Comparison of ENCODE assay signal across 1 cellular context in the genomic region with DNA sequence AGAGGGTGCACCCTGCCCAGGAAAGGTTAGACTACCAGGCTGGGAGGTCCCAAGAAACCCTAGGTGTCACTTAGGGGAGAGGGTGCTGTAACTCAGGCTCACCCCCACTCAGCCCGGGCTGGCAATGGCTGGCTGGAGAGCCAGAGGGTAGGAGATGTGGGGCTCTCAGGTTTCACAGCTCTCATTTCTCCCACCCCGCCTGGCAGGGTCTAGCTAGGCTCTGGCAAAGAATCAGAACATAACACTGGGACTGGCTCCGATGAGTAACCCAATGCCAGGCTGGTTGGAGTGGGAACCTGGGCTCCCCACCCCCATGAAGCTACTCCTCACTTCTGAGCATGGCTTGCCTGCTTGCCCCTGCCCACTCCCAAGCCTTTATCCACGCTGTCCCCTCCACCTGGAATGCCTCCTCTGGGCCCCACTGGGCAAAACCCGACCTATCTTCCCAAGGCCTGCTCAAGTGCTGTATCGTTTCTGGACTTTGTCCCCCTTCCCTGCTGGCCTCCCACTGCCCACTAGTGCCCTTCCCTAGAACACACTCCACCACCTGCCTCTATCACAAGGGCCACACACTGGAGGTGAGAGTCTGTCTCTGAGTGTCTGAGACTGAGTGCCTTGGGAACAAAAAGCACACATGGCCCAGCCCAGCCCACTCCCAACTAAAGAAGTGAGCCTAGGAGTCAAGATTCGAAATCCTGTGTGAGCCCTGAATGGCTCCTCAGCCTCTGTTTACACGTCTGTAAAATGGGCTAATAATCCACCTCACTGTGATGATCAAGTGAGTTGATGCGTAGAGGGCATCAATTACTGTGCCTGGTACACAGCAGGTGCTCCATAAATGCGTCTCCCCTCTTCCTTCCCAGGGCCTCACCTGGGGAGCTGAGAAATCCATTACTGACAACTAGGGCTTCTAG.
TF ChIP-seq lines count a peak whose summit lies in the region.

No MANE protein-coding gene starts in this region.

TF ChIP-seq in HepG2, 621 proteins besides CTCF, POLR2A, EP300 and RAD21:
- TF ChIP-seq ZNF160 (CRISPR knock-in tag; IDR thresholded peaks at IDR 0.05) (no peak), ZNF431 (CRISPR knock-in tag; IDR thresholded peaks at IDR 0.05; ENCODE audit: borderline replicate concordance, low read depth) (no peak), ZMYM3 (CRISPR knock-in tag; IDR thresholded peaks at IDR 0.05) (peak; percentile 72), ZNF629 (CRISPR knock-in tag; conservative IDR thresholded peaks at IDR 0.05) (peak; percentile 90), REL (CRISPR knock-in tag; conservative IDR thresholded peaks at IDR 0.05) (no peak), FOXC1 (CRISPR knock-in tag; IDR thresholded peaks at IDR 0.05; ENCODE audit: borderline replicate concordance) (no peak), PAWR (CRISPR knock-in tag; IDR thresholded peaks at IDR 0.05; ENCODE audit: borderline replicate concordance) (no peak), ZNF24 (IDR thresholded peaks at IDR 0.05) (no peak), ZSCAN31 (CRISPR knock-in tag; IDR thresholded peaks at IDR 0.05; ENCODE audit: low read depth) (no peak), NFYC (CRISPR knock-in tag; IDR thresholded peaks at IDR 0.05) (no peak), CHD2 (IDR thresholded peaks at IDR 0.05; ENCODE audit: low read depth, low read length) (no peak), CHD4 (IDR thresholded peaks at IDR 0.05; ENCODE audit: borderline replicate concordance, low read length) (0 out of 2 replicates have a peak, but pooled peaks have one; percentile 64), KDM1A (CRISPR knock-in tag; IDR thresholded peaks at IDR 0.05) (0 out of 2 replicates have a peak, but pooled peaks have one; percentile 46), HNF4A (CRISPR knock-in tag; IDR thresholded peaks at IDR 0.05) (peak; percentile 46)
- TF ChIP-seq, protein P1, sequence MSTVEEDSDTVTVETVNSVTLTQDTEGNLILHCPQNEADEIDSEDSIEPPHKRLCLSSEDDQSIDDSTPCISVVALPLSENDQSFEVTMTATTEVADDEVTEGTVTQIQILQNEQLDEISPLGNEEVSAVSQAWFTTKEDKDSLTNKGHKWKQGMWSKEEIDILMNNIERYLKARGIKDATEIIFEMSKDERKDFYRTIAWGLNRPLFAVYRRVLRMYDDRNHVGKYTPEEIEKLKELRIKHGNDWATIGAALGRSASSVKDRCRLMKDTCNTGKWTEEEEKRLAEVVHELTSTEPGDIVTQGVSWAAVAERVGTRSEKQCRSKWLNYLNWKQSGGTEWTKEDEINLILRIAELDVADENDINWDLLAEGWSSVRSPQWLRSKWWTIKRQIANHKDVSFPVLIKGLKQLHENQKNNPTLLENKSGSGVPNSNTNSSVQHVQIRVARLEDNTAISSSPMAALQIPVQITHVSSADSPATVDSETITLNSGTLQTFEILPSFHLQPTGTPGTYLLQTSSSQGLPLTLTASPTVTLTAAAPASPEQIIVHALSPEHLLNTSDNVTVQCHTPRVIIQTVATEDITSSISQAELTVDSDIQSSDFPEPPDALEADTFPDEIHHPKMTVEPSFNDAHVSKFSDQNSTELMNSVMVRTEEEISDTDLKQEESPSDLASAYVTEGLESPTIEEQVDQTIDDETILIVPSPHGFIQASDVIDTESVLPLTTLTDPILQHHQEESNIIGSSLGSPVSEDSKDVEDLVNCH (CRISPR knock-in tag; IDR thresholded peaks at IDR 0.05): no peak
- TF ChIP-seq, protein P2, sequence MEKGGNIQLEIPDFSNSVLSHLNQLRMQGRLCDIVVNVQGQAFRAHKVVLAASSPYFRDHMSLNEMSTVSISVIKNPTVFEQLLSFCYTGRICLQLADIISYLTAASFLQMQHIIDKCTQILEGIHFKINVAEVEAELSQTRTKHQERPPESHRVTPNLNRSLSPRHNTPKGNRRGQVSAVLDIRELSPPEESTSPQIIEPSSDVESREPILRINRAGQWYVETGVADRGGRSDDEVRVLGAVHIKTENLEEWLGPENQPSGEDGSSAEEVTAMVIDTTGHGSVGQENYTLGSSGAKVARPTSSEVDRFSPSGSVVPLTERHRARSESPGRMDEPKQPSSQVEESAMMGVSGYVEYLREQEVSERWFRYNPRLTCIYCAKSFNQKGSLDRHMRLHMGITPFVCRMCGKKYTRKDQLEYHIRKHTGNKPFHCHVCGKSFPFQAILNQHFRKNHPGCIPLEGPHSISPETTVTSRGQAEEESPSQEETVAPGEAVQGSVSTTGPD (CRISPR knock-in tag; IDR thresholded peaks at IDR 0.05): no peak
- TF ChIP-seq, protein P3, sequence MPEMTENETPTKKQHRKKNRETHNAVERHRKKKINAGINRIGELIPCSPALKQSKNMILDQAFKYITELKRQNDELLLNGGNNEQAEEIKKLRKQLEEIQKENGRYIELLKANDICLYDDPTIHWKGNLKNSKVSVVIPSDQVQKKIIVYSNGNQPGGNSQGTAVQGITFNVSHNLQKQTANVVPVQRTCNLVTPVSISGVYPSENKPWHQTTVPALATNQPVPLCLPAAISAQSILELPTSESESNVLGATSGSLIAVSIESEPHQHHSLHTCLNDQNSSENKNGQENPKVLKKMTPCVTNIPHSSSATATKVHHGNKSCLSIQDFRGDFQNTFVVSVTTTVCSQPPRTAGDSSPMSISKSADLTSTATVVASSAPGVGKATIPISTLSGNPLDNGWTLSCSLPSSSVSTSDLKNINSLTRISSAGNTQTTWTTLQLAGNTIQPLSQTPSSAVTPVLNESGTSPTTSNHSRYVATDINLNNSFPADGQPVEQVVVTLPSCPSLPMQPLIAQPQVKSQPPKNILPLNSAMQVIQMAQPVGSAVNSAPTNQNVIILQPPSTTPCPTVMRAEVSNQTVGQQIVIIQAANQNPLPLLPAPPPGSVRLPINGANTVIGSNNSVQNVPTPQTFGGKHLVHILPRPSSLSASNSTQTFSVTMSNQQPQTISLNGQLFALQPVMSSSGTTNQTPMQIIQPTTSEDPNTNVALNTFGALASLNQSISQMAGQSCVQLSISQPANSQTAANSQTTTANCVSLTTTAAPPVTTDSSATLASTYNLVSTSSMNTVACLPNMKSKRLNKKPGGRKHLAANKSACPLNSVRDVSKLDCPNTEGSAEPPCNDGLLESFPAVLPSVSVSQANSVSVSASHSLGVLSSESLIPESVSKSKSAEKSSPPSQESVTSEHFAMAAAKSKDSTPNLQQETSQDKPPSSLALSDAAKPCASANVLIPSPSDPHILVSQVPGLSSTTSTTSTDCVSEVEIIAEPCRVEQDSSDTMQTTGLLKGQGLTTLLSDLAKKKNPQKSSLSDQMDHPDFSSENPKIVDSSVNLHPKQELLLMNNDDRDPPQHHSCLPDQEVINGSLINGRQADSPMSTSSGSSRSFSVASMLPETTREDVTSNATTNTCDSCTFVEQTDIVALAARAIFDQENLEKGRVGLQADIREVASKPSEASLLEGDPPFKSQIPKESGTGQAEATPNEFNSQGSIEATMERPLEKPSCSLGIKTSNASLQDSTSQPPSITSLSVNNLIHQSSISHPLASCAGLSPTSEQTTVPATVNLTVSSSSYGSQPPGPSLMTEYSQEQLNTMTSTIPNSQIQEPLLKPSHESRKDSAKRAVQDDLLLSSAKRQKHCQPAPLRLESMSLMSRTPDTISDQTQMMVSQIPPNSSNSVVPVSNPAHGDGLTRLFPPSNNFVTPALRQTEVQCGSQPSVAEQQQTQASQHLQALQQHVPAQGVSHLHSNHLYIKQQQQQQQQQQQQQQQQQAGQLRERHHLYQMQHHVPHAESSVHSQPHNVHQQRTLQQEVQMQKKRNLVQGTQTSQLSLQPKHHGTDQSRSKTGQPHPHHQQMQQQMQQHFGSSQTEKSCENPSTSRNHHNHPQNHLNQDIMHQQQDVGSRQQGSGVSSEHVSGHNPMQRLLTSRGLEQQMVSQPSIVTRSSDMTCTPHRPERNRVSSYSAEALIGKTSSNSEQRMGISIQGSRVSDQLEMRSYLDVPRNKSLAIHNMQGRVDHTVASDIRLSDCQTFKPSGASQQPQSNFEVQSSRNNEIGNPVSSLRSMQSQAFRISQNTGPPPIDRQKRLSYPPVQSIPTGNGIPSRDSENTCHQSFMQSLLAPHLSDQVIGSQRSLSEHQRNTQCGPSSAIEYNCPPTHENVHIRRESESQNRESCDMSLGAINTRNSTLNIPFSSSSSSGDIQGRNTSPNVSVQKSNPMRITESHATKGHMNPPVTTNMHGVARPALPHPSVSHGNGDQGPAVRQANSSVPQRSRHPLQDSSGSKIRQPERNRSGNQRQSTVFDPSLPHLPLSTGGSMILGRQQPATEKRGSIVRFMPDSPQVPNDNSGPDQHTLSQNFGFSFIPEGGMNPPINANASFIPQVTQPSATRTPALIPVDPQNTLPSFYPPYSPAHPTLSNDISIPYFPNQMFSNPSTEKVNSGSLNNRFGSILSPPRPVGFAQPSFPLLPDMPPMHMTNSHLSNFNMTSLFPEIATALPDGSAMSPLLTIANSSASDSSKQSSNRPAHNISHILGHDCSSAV (CRISPR knock-in tag; IDR thresholded peaks at IDR 0.05; ENCODE audit: borderline replicate concordance): no peak
- TF ChIP-seq, protein P4, sequence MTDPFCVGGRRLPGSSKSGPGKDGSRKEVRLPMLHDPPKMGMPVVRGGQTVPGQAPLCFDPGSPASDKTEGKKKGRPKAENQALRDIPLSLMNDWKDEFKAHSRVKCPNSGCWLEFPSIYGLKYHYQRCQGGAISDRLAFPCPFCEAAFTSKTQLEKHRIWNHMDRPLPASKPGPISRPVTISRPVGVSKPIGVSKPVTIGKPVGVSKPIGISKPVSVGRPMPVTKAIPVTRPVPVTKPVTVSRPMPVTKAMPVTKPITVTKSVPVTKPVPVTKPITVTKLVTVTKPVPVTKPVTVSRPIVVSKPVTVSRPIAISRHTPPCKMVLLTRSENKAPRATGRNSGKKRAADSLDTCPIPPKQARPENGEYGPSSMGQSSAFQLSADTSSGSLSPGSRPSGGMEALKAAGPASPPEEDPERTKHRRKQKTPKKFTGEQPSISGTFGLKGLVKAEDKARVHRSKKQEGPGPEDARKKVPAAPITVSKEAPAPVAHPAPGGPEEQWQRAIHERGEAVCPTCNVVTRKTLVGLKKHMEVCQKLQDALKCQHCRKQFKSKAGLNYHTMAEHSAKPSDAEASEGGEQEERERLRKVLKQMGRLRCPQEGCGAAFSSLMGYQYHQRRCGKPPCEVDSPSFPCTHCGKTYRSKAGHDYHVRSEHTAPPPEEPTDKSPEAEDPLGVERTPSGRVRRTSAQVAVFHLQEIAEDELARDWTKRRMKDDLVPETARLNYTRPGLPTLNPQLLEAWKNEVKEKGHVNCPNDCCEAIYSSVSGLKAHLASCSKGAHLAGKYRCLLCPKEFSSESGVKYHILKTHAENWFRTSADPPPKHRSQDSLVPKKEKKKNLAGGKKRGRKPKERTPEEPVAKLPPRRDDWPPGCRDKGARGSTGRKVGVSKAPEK (CRISPR knock-in tag; IDR thresholded peaks at IDR 0.05; ENCODE audit: borderline replicate concordance): no peak
TF ChIP-seq in HepG2: peak in this region for 5.
